ENCODE assay signal across 31 cellular contexts in genomic region chr2:147385600-147385999, GRCh38.
"Had no signal": no experiment of that assay in that cellular context is flagged by ENCODE, and none has a peak within 500 bp of the region (broad histone marks: within the 10 kb centered on the region; RNA-seq: fewer than 3 reads in every experiment).

No MANE protein-coding gene starts in this region.

- H3K4me1 Mint-ChIP-seq: naive thymus-derived CD8-positive, alpha-beta T cell; neural crest cell; stimulated activated memory B cell treated with anti-CD40 and anti-IgM and Interleukin-4, amounts not matched to agents 10 μg/mL and 1 μg/mL and 100 μg/mL, for 72 hours; stimulated activated naive CD8-positive, alpha-beta T cell treated with anti-CD3 and anti-CD28 coated beads, Interleukin-15, amount 100 ng/mL, for 72 hours had no signal

- H3K27me3 ChIP-seq: neutrophil, pancreas, spleen, suprapubic skin, testis, tibial artery, transverse colon, upper lobe of right lung, uterus had no signal

- H3K36me3 ChIP-seq: neutrophil, pancreas, prostate gland, spleen, suprapubic skin, tibial artery, transverse colon, upper lobe of right lung, uterus had no signal

- H3K4me3 ChIP-seq: pancreas, prostate gland, skin epidermis, smooth muscle cell, spleen, suprapubic skin, testis, tibial artery, transverse colon, upper lobe of right lung, uterus had no signal

- FAIRE-seq: pancreas had no signal

- H3K27me3 Mint-ChIP-seq: stimulated activated memory B cell treated with anti-CD40 and anti-IgM and Interleukin-4, amounts not matched to agents 10 μg/mL and 1 μg/mL and 100 μg/mL, for 72 hours; type B pancreatic cell had no signal

- H3K4me3 Mint-ChIP-seq: naive thymus-derived CD8-positive, alpha-beta T cell; natural killer cell treated with Interleukin-12 subunit alpha and Interleukin-12 subunit beta and Interleukin-15 and Interleukin-18, amount 100 ng/mL, for 72 hours; nephron progenitor cell; neural crest cell; stimulated activated memory B cell treated with anti-CD40 and anti-IgM and Interleukin-4, amounts not matched to agents 10 μg/mL and 1 μg/mL and 100 μg/mL, for 72 hours; stimulated activated naive CD8-positive, alpha-beta T cell treated with anti-CD3 and anti-CD28 coated beads, Interleukin-15, amount 100 ng/mL, for 72 hours; type B pancreatic cell had no signal

- DNase-seq: naive thymus-derived CD8-positive, alpha-beta T cell; nephron progenitor cell; nucleus accumbens; pancreas; retina; right cardiac atrium; spleen; stimulated activated CD4-positive, alpha-beta T cell treated with anti-CD3 and anti-CD28 coated beads, Interleukin-12 subunit alpha, Interleukin-12 subunit beta, amount 100 ng/mL, for 4 hours; stimulated activated CD4-positive, alpha-beta T cell treated with anti-CD3 and anti-CD28 coated beads, Interleukin-1b, Interleukin-23, amount 100 ng/mL, for 48 hours; stimulated activated CD4-positive, alpha-beta T cell treated with anti-CD3 and anti-CD28 coated beads, Interleukin-4, amount 100 ng/mL, for 1 hour; stimulated activated CD4-positive, alpha-beta T cell treated with anti-CD3 and anti-CD28 coated beads, Interleukin-4, amount 100 ng/mL, for 4 hours; stimulated activated CD8-positive, alpha-beta memory T cell treated with anti-CD3 and anti-CD28 coated beads, Interleukin-4, amount 100 ng/mL, for 48 hours; stimulated activated naive CD4-positive, alpha-beta T cell; stimulated activated naive CD8-positive, alpha-beta T cell treated with anti-CD3 and anti-CD28 coated beads, Interleukin-15, amount 100 ng/mL, for 72 hours; stimulated activated naive CD8-positive, alpha-beta T cell treated with anti-CD3 and anti-CD28 coated beads, Interleukin-15, Interleukin-2, amounts not matched to agents 100 U/mL and 50 U/mL, for 24 hours; substantia nigra; testis; tibial artery; transverse colon; upper lobe of right lung; uterus had no signal

- H3K27ac ChIP-seq: neutrophil, pancreas, prostate gland, skin epidermis, spleen, suprapubic skin, testis, tibial artery, transverse colon, upper lobe of right lung, uterus had no signal

- H3K36me3 Mint-ChIP-seq: naive thymus-derived CD8-positive, alpha-beta T cell; natural killer cell treated with Interleukin-12 subunit alpha and Interleukin-12 subunit beta and Interleukin-15 and Interleukin-18, amount 100 ng/mL, for 72 hours; stimulated activated memory B cell treated with anti-CD40 and anti-IgM and Interleukin-4, amounts not matched to agents 10 μg/mL and 1 μg/mL and 100 μg/mL, for 72 hours; type B pancreatic cell had no signal

- H3K4me2 ChIP-seq: smooth muscle cell had no signal

- H3K9me3 ChIP-seq: neutrophil, pancreas, prostate gland, spleen, suprapubic skin, testis, tibial artery, transverse colon, upper lobe of right lung, uterus had no signal

- H3K27ac Mint-ChIP-seq: naive thymus-derived CD8-positive, alpha-beta T cell; natural killer cell treated with Interleukin-12 subunit alpha and Interleukin-12 subunit beta and Interleukin-15 and Interleukin-18, amount 100 ng/mL, for 72 hours; nephron progenitor cell; stimulated activated memory B cell treated with anti-CD40 and anti-IgM and Interleukin-4, amounts not matched to agents 10 μg/mL and 1 μg/mL and 100 μg/mL, for 72 hours; stimulated activated naive CD8-positive, alpha-beta T cell treated with anti-CD3 and anti-CD28 coated beads, Interleukin-15, amount 100 ng/mL, for 72 hours; type B pancreatic cell had no signal

- H3K4me1 ChIP-seq: pancreas, suprapubic skin, testis, tibial artery, upper lobe of right lung, uterus had no signal

- ATAC-seq: naive thymus-derived CD8-positive, alpha-beta T cell; natural killer cell treated with Interleukin-12 subunit alpha and Interleukin-12 subunit beta and Interleukin-15 and Interleukin-18, amount 100 ng/mL, for 72 hours; pancreas; right cardiac atrium; sciatic nerve; stimulated activated memory B cell treated with anti-CD40 and anti-IgM and Interleukin-4, amounts not matched to agents 10 μg/mL and 1 μg/mL and 100 μg/mL, for 72 hours; stimulated activated naive CD8-positive, alpha-beta T cell treated with anti-CD3 and anti-CD28 coated beads, Interleukin-15, amount 100 ng/mL, for 72 hours; stimulated activated naive CD8-positive, alpha-beta T cell treated with anti-CD3 and anti-CD28 coated beads, Interleukin-15, Interleukin-2, amounts not matched to agents 100 U/mL and 50 U/mL, for 24 hours; upper lobe of right lung had no signal
